34 cellular contexts compared by ENCODE assay signal in the genomic region with DNA sequence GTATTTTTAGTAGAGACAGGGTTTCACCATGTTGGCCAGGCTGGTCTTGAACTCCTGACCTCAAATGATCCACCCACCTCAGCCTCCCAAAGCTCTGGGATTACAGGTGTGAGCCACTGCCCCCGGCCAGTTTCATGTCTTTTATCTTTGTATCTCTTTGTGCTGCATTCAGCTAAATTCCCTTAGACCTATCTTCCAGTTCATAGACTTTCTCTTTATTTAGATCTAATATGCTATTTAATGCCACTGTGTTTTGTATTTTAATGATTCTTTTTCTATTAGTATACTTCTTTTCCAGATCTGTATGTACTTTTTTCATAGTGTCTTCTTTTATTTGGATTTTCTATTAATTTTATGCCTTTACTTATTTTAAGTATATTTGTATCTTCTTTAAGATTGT.
"Had no signal": no experiment of that assay in that cellular context is flagged by ENCODE, and none has a peak within 500 bp of the region (broad histone marks: within the 10 kb centered on the region; RNA-seq: fewer than 3 reads in every experiment).

No MANE protein-coding gene starts in this region.

- H3K27ac ChIP-seq: KMS-11 had no signal

- H3K36me3 ChIP-seq: MG63 had no signal

- H3K9ac ChIP-seq: KMS-11 had no signal

- H3K27me3 ChIP-seq: MG63 had no signal

- H3K4me2 ChIP-seq: KMS-11 had no signal

- H3K4me3 ChIP-seq: MG63 had no signal

- DNase-seq: Karpas-422, Kasumi-1, MG63, MM.1S, MV-4-11, NCI-H1048, NCI-H1092, NCI-H1092 treated with DMSO at 0.1 percent for 48 hours, NCI-H1105, NCI-H1105 treated with DMSO at 0.1 percent for 48 hours, NCI-H1417, NCI-H1417 treated with DMSO at 0.1 percent for 48 hours, NCI-H1436, NCI-H1436 treated with DMSO at 0.1 percent for 48 hours, NCI-H146, NCI-H1694, NCI-H1694 treated with DMSO at 0.1 percent for 48 hours, NCI-H187, NCI-H187 treated with DMSO at 0.1 percent for 48 hours, NCI-H1930, NCI-H2029, NCI-H2029 treated with DMSO at 0.1 percent for 48 hours, NCI-H2081, NCI-H2081 treated with DMSO at 0.1 percent for 48 hours, NCI-H2107, NCI-H2171, NCI-H2171 treated with DMSO at 0.1 percent for 48 hours, NCI-H2227 treated with DMSO at 0.1 percent for 48 hours, NCI-H226, NCI-H345, NCI-H446, NCI-H446 treated with DMSO at 0.1 percent for 48 hours, NCI-H510A had no signal
